ENCODE assay signal across 11 cellular contexts in genomic region chr17:3916825-3917224, GRCh38. TPM values are rescaled to one million over a fixed set of nuclear protein-coding genes. Genes with fewer than 3 reads are reported as not detected.
DNase-seq lines count a peak whose midpoint lies in the region; ATAC-seq and TF ChIP-seq lines count a peak whose summit lies in the region.
"Had no signal": no experiment of that assay in that cellular context is flagged by ENCODE, and none has a peak within 500 bp of the region (broad histone marks: within the 10 kb centered on the region; RNA-seq: fewer than 3 reads in every experiment).

No MANE protein-coding gene starts in this region.

- in situ Hi-C loops in HAP-1 (cut with MboI; ENCODE audit: low sequenced_read_pairs) = no loop called here

- DNase-seq in stimulated activated naive CD8-positive, alpha-beta T cell treated with anti-CD3 and anti-CD28 coated beads, Interleukin-15, Interleukin-2, amounts not matched to agents 100 U/mL and 50 U/mL, for 24 hours = no peak
- DNase-seq in activated B cell treated with CpG ODN at 0.5 μM for 24 hours (peak; percentile 39), HAP-1 (ENCODE audit: low spot score in 2 of 2) (no peak), T1000 (lab: John Stamatoyannopoulos, UW) (no peak)
- DNase-seq: activated CD4-positive, CD25-positive, alpha-beta regulatory T cell treated with anti-CD3 and anti-CD28 coated beads, Interleukin-2, amount 50 U/mL, for 72 hours had no signal

- peak overlapping the region; percentile 75 for H3K4me3 Mint-ChIP-seq in stimulated activated naive CD8-positive, alpha-beta T cell treated with anti-CD3 and anti-CD28 coated beads, Interleukin-15, Interleukin-2, amounts not matched to agents 100 ng/mL and 50 ng/mL, for 24 hours
- peak overlapping the region; percentile 82 for H3K4me3 Mint-ChIP-seq in activated B cell treated with CpG ODN at 0.5 μM for 24 hours

- H3K4me3 ChIP-seq in mononuclear cell (ENCODE audit: low read length) (peak overlapping the region; percentile 56), HAP-1 (no peak overlapping the region)

- H3K4me1 ChIP-seq in mononuclear cell (ENCODE audit: insufficient read depth, low read length) (peaks cover 59% of the 10 kb centered on the region), HAP-1 (no peaks in the 10 kb centered on the region)

- peaks cover 47% of the 10 kb centered on the region for H3K4me1 Mint-ChIP-seq in stimulated activated naive CD8-positive, alpha-beta T cell treated with anti-CD3 and anti-CD28 coated beads, Interleukin-15, Interleukin-2, amounts not matched to agents 100 ng/mL and 50 ng/mL, for 24 hours (ENCODE audit: low read depth)
- peaks cover 73% of the 10 kb centered on the region for H3K4me1 Mint-ChIP-seq in activated B cell treated with CpG ODN at 0.5 μM for 24 hours

- intact Hi-C loops in activated B cell treated with CpG ODN at 0.5 μM for 24 hours (cut with micrococcal nuclease) = loop anchor here (10.0 kb wide), 1 partner anchor 182 kb away; no protein-coding TSS in a partner anchor

- no peaks in the 10 kb centered on the region for H3K27me3 Mint-ChIP-seq in stimulated activated naive CD8-positive, alpha-beta T cell treated with anti-CD3 and anti-CD28 coated beads, Interleukin-15, Interleukin-2, amounts not matched to agents 100 ng/mL and 50 ng/mL, for 24 hours
- no peaks in the 10 kb centered on the region for H3K27me3 Mint-ChIP-seq in activated B cell treated with CpG ODN at 0.5 μM for 24 hours

- no peak for TF ChIP-seq CTCF in activated B cell treated with CpG ODN at 0.5 μM for 24 hours (IDR thresholded peaks at IDR 0.05)

- POLR2A ChIA-PET in activated B cell treated with CpG ODN at 0.5 μM for 24 hours (lab: Charles Lee) = interaction anchor here (0.5 to 10.0 kb wide), 20 partner anchors 9 to 1127 kb away, joined by 3 to 311 read pairs (median 5); partner anchors contain the start of genes ATP2A3, CAMKK1 and NCBP3

- H3K36me3 ChIP-seq in HAP-1 (replicated peaks) = no peaks in the 10 kb centered on the region
- H3K36me3 ChIP-seq: pancreas had no signal

- no peak for ATAC-seq in stimulated activated naive CD8-positive, alpha-beta T cell treated with anti-CD3 and anti-CD28 coated beads, Interleukin-15, Interleukin-2, amounts not matched to agents 100 U/mL and 50 U/mL, for 24 hours
- ATAC-seq in activated B cell treated with CpG ODN at 0.5 μM for 24 hours (ENCODE audit: low read depth) = no peak
- ATAC-seq in activated CD4-positive, CD25-positive, alpha-beta regulatory T cell treated with anti-CD3 and anti-CD28 coated beads, Interleukin-2, amount 50 U/mL, for 24 hours = no peak
- ATAC-seq in GM21367 (IDR thresholded peaks at IDR 0.05; ENCODE audit: unreplicated experiment) = no peak

- CTCF ChIA-PET in activated B cell treated with CpG ODN at 0.5 μM for 24 hours (lab: Charles Lee) = interaction anchor here (1.0 to 1.6 kb wide), 6 partner anchors 18 to 158 kb away, joined by 3 to 5 read pairs (median 4); partner anchors contain the start of gene CAMKK1

- no peaks in the 10 kb centered on the region for H3K27me3 ChIP-seq in mononuclear cell (ENCODE audit: insufficient read depth, low read length)
- no peaks in the 10 kb centered on the region for H3K27me3 ChIP-seq in HAP-1 (ENCODE audit: low read depth)
- H3K27me3 ChIP-seq: pancreas had no signal

- peak overlapping the region; percentile 45 for H3K27ac Mint-ChIP-seq in stimulated activated naive CD8-positive, alpha-beta T cell treated with anti-CD3 and anti-CD28 coated beads, Interleukin-15, Interleukin-2, amounts not matched to agents 100 ng/mL and 50 ng/mL, for 24 hours
- H3K27ac Mint-ChIP-seq in activated B cell treated with CpG ODN at 0.5 μM for 24 hours = peak overlapping the region; percentile 96

- H3K9me3 ChIP-seq in mononuclear cell (ENCODE audit: low read depth, low read length) (no peaks in the 10 kb centered on the region), HAP-1 (no peaks in the 10 kb centered on the region)
- H3K9me3 ChIP-seq: pancreas had no signal

- H3K9me3 Mint-ChIP-seq in stimulated activated naive CD8-positive, alpha-beta T cell treated with anti-CD3 and anti-CD28 coated beads, Interleukin-15, Interleukin-2, amounts not matched to agents 100 ng/mL and 50 ng/mL, for 24 hours = no peaks in the 10 kb centered on the region
- H3K9me3 Mint-ChIP-seq in activated B cell treated with CpG ODN at 0.5 μM for 24 hours = no peaks in the 10 kb centered on the region

- H3K36me3 Mint-ChIP-seq in stimulated activated naive CD8-positive, alpha-beta T cell treated with anti-CD3 and anti-CD28 coated beads, Interleukin-15, Interleukin-2, amounts not matched to agents 100 ng/mL and 50 ng/mL, for 24 hours (ENCODE audit: low read depth) = no peaks in the 10 kb centered on the region
- no peaks in the 10 kb centered on the region for H3K36me3 Mint-ChIP-seq in activated B cell treated with CpG ODN at 0.5 μM for 24 hours (ENCODE audit: low read depth)

RNA-seq across cellular contexts. Expression of gene P2RX1, which starts 0.6 kb away (rescaled TPM):
- total RNA-seq in activated B cell treated with CpG ODN at 0.5 μM for 24 hours (22.0 and 26.0 TPM in 2 replicates), mononuclear cell (31.6 TPM)
- total RNA-seq: epithelial cell of proximal tubule had no signal

RNA-seq across cellular contexts. Expression of gene CAMKK1, which starts 24.0 kb away (rescaled TPM):
- total RNA-seq in activated B cell treated with CpG ODN at 0.5 μM for 24 hours = 4.3 and 6.1 TPM in 2 replicates
- total RNA-seq in mononuclear cell = 5.4 TPM

RNA-seq across cellular contexts. Expression of gene ATP2A3, which starts 47.4 kb away (rescaled TPM):
- total RNA-seq in activated B cell treated with CpG ODN at 0.5 μM for 24 hours = 458 and 541 TPM in 2 replicates
- 76.6 TPM for total RNA-seq in mononuclear cell
